In genomic region chr12:71935594-71935993, GRCh38 we compare ENCODE assay signal across 14 cellular contexts. TPM values are rescaled to one million over a fixed set of nuclear protein-coding genes. Genes with fewer than 3 reads are reported as not detected.
A peak's percentile ranks its signal among the peaks of the same experiment; 100 is the strongest.
DNase-seq lines count a peak whose midpoint lies in the region; ATAC-seq lines count a peak whose summit lies in the region.
"Had no signal": no experiment of that assay in that cellular context is flagged by ENCODE, and none has a peak within 500 bp of the region (broad histone marks: within the 10 kb centered on the region; RNA-seq: fewer than 3 reads in every experiment).

No MANE protein-coding gene starts in this region.

- no peak overlapping the region for H3K27ac ChIP-seq in effector memory CD4-positive, alpha-beta T cell (ENCODE audit: insufficient read depth, low read length, poor library complexity, severe bottlenecking)
- H3K27ac ChIP-seq in naive thymus-derived CD4-positive, alpha-beta T cell (ENCODE audit: low read depth, low read length), result no peak overlapping the region
- H3K27ac ChIP-seq: PC-9, skin epidermis, VCaP had no signal

- H3K36me3 Mint-ChIP-seq in activated T-helper 17 cell treated with anti-CD3 and anti-CD28 coated beads, Interleukin-2, amount 50 U/mL, for 72 hours (ENCODE audit: low read depth), result no peaks in the 10 kb centered on the region
- H3K36me3 Mint-ChIP-seq in naive thymus-derived CD4-positive, alpha-beta T cell, result no peaks in the 10 kb centered on the region
- H3K36me3 Mint-ChIP-seq in activated T-cell treated with anti-CD3 and anti-CD28 coated beads, Interleukin-2, amount 50 U/mL, for 24 hours (ENCODE audit: low read depth), result no peaks in the 10 kb centered on the region

- no peaks in the 10 kb centered on the region for H3K9me3 ChIP-seq in effector memory CD4-positive, alpha-beta T cell (ENCODE audit: control insufficient read depth, low read length)
- no peaks in the 10 kb centered on the region for H3K9me3 ChIP-seq in naive thymus-derived CD4-positive, alpha-beta T cell (ENCODE audit: control insufficient read depth in 2 of 3, low read length in 3 of 3)

- no peak for DNase-seq in effector memory CD4-positive, alpha-beta T cell
- no peak for DNase-seq in naive thymus-derived CD4-positive, alpha-beta T cell
- no peak for DNase-seq in activated T-cell treated with anti-CD3 and anti-CD28 coated beads, Interleukin-2, amount 50 U/mL, for 24 hours
- no peak for DNase-seq in ureter (ENCODE audit: low spot score)
- DNase-seq: DMS79 treated with DMSO at 0.1 percent for 48 hours; effector memory CD8-positive, alpha-beta T cell; PC-9 had no signal

- H3K9me3 Mint-ChIP-seq in activated T-helper 17 cell treated with anti-CD3 and anti-CD28 coated beads, Interleukin-2, amount 50 U/mL, for 72 hours, result no peaks in the 10 kb centered on the region
- peaks cover 0 to 2% (median 0%) of the 10 kb centered on the region in 11 donors for H3K9me3 Mint-ChIP-seq in naive thymus-derived CD4-positive, alpha-beta T cell
- peaks cover 2% of the 10 kb centered on the region for H3K9me3 Mint-ChIP-seq in activated T-cell treated with anti-CD3 and anti-CD28 coated beads, Interleukin-2, amount 50 U/mL, for 24 hours
- H3K9me3 Mint-ChIP-seq: effector memory CD8-positive, alpha-beta T cell had no signal

- H3K4me3 ChIP-seq in effector memory CD4-positive, alpha-beta T cell (ENCODE audit: insufficient read depth, low read depth, low read length, poor library complexity, severe bottlenecking), result no peak overlapping the region
- no peak overlapping the region for H3K4me3 ChIP-seq in naive thymus-derived CD4-positive, alpha-beta T cell (ENCODE audit: low read length)
- H3K4me3 ChIP-seq: PC-9, skin epidermis had no signal

- peaks cover 38% of the 10 kb centered on the region for H3K27me3 Mint-ChIP-seq in activated T-helper 17 cell treated with anti-CD3 and anti-CD28 coated beads, Interleukin-2, amount 50 U/mL, for 72 hours
- peaks cover 36 to 60% (median 39%) of the 10 kb centered on the region in 5 donors for H3K27me3 Mint-ChIP-seq in naive thymus-derived CD4-positive, alpha-beta T cell
- peaks cover 53% of the 10 kb centered on the region for H3K27me3 Mint-ChIP-seq in activated T-cell treated with anti-CD3 and anti-CD28 coated beads, Interleukin-2, amount 50 U/mL, for 24 hours

- peaks cover 7% of the 10 kb centered on the region for H3K4me1 Mint-ChIP-seq in activated T-helper 17 cell treated with anti-CD3 and anti-CD28 coated beads, Interleukin-2, amount 50 U/mL, for 72 hours
- H3K4me1 Mint-ChIP-seq in naive thymus-derived CD4-positive, alpha-beta T cell, result peaks cover 0 to 9% (median 0%) of the 10 kb centered on the region in 7 donors
- H3K4me1 Mint-ChIP-seq in activated T-cell treated with anti-CD3 and anti-CD28 coated beads, Interleukin-2, amount 50 U/mL, for 24 hours (ENCODE audit: low read depth), result peaks cover 13% of the 10 kb centered on the region

- ATAC-seq in GM18868 (IDR thresholded peaks at IDR 0.05; ENCODE audit: unreplicated experiment) (peak; percentile 87), GM21447 (IDR thresholded peaks at IDR 0.05; ENCODE audit: unreplicated experiment) (peak; percentile 83), HG03060 (IDR thresholded peaks at IDR 0.05; ENCODE audit: low read depth, unreplicated experiment) (peak; percentile 90)
- peak; percentile 94 for ATAC-seq in activated T-helper 17 cell treated with anti-CD3 and anti-CD28 coated beads, Interleukin-2, amount 50 U/mL, for 72 hours (replicated peaks)
- ATAC-seq in naive thymus-derived CD4-positive, alpha-beta T cell, result no peak
- ATAC-seq: effector memory CD8-positive, alpha-beta T cell; HCT116 had no signal

- H3K4me1 ChIP-seq in effector memory CD4-positive, alpha-beta T cell (ENCODE audit: control insufficient read depth, insufficient read depth, low read length, poor library complexity, severe bottlenecking), result no peaks in the 10 kb centered on the region
- no peaks in the 10 kb centered on the region for H3K4me1 ChIP-seq in naive thymus-derived CD4-positive, alpha-beta T cell (ENCODE audit: control insufficient read depth in 2 of 2, insufficient read depth in 2 of 2, low read length in 2 of 2)

- intact Hi-C loops in naive thymus-derived CD4-positive, alpha-beta T cell (cut with micrococcal nuclease), result loop anchor here in 1 of 2 donors (1.0 to 5.0 kb wide), 2 partner anchors 98 to 155 kb away; partner anchors contain the start of gene TBC1D15

- CTCF ChIA-PET in naive thymus-derived CD4-positive, alpha-beta T cell (lab: Charles Lee), result no interaction called here

- H3K27ac Mint-ChIP-seq in activated T-helper 17 cell treated with anti-CD3 and anti-CD28 coated beads, Interleukin-2, amount 50 U/mL, for 72 hours, result no peak overlapping the region
- no peak overlapping the region for H3K27ac Mint-ChIP-seq in naive thymus-derived CD4-positive, alpha-beta T cell
- no peak overlapping the region for H3K27ac Mint-ChIP-seq in activated T-cell treated with anti-CD3 and anti-CD28 coated beads, Interleukin-2, amount 50 U/mL, for 24 hours
- H3K27ac Mint-ChIP-seq: effector memory CD8-positive, alpha-beta T cell had no signal

- H3K27me3 ChIP-seq in effector memory CD4-positive, alpha-beta T cell (replicated peaks; ENCODE audit: control insufficient read depth, insufficient read depth, low read length, poor library complexity, severe bottlenecking), result peaks cover 4% of the 10 kb centered on the region
- no peaks in the 10 kb centered on the region for H3K27me3 ChIP-seq in naive thymus-derived CD4-positive, alpha-beta T cell (ENCODE audit: control insufficient read depth in 2 of 2, insufficient read depth in 2 of 2, low read length in 2 of 2)

- POLR2A ChIA-PET in naive thymus-derived CD4-positive, alpha-beta T cell (lab: Charles Lee), result no interaction called here

- no peak overlapping the region for H3K4me3 Mint-ChIP-seq in activated T-helper 17 cell treated with anti-CD3 and anti-CD28 coated beads, Interleukin-2, amount 50 U/mL, for 72 hours
- no peak overlapping the region for H3K4me3 Mint-ChIP-seq in naive thymus-derived CD4-positive, alpha-beta T cell
- H3K4me3 Mint-ChIP-seq in activated T-cell treated with anti-CD3 and anti-CD28 coated beads, Interleukin-2, amount 50 U/mL, for 24 hours, result no peak overlapping the region
- H3K4me3 Mint-ChIP-seq: effector memory CD8-positive, alpha-beta T cell had no signal

- no peaks in the 10 kb centered on the region for H3K36me3 ChIP-seq in effector memory CD4-positive, alpha-beta T cell (ENCODE audit: control insufficient read depth, insufficient read depth, low read length)
- H3K36me3 ChIP-seq in naive thymus-derived CD4-positive, alpha-beta T cell (ENCODE audit: control insufficient read depth in 2 of 3, insufficient read depth in 3 of 3, low read length in 3 of 3), result no peaks in the 10 kb centered on the region

RNA-seq across cellular contexts. Expression of gene TPH2, which starts 3.1 kb away (rescaled TPM):
- not detected for total RNA-seq in activated T-helper 17 cell treated with anti-CD3 and anti-CD28 coated beads, Interleukin-2, amount 50 U/mL, for 72 hours
- total RNA-seq in naive thymus-derived CD4-positive, alpha-beta T cell, result under 1 TPM in 1 of 5 experiments, not detected in 4; 0.16 TPM
- polyA plus RNA-seq in naive thymus-derived CD4-positive, alpha-beta T cell, result not detected
- not detected for total RNA-seq in ureter
- total RNA-seq: PC-9 had no signal
